2 cellular contexts compared by ENCODE assay signal in the genomic region with DNA sequence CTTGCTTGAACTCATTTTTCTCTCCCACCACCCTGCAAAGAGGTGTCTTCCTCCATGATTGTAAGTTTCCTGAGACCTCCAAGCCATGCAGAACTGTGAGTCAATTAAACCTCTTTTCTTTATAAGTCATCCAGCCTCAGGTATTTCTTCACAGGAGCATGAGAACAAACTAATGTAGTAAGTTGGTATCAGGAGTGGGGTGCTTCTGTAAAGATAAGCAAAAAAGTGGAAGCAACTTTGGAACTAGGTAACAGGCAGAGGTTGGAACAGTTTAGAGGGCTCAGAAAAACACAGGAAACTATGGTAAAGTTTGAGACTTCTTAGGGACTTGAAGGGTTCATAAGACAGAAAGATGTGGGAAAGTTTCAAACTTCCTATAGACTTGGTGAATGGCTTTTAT.
A peak's percentile ranks its signal among the peaks of the same experiment; 100 is the strongest.
DNase-seq lines count a peak whose midpoint lies in the region; ATAC-seq, FAIRE-seq and TF ChIP-seq lines count a peak whose summit lies in the region.
"Not testable (repeated sequence)": the region's sequence is repeated elsewhere in the genome, so short reads cannot be mapped to it uniquely, and the experiment has no call there.

No MANE protein-coding gene starts in this region.

- H3K79me2 ChIP-seq in K562 (ENCODE audit: control insufficient read depth, insufficient read depth, low read length): not testable (repeated sequence)

- H3K27ac ChIP-seq in HEK293 (ENCODE audit: extremely low read depth, low read depth, low read length); K562 (ENCODE audit: extremely low read depth, low read depth, low read length): not testable (repeated sequence)

- intact Hi-C loops in K562 (cut with micrococcal nuclease): not testable (repeated sequence)

- H3K4me1 ChIP-seq in HEK293 (ENCODE audit: control insufficient read depth, insufficient read depth, low read length); K562 (replicated peaks in 1 of 2; ENCODE audit: control insufficient read depth in 2 of 2, insufficient read depth in 2 of 2, low read length in 2 of 2): not testable (repeated sequence)

- CTCF ChIA-PET in HEK293 (lab: Yijun Ruan, JAX); K562 (lab: Yijun Ruan, JAX; ENCODE audit: low intra/inter-chr PET ratio): not testable (repeated sequence)

- POLR2A ChIA-PET in HEK293 (lab: Yijun Ruan, JAX); K562 (lab: Yijun Ruan, JAX): not testable (repeated sequence)

- not testable (repeated sequence) for TF ChIP-seq EP300 in K562 (IDR thresholded peaks at IDR 0.05; ENCODE audit: low read length)

- not testable (repeated sequence) for H3K9me1 ChIP-seq in K562 (ENCODE audit: control insufficient read depth, insufficient read depth, low read length)

- TF ChIP-seq RAD21 in K562 (CRISPR knock-in tag; conservative IDR thresholded peaks at IDR 0.05 in 1 of 2, IDR thresholded peaks at IDR 0.05 in 1 of 2): not testable (repeated sequence)

- not testable (repeated sequence) for H3K9me3 ChIP-seq in HEK293 (ENCODE audit: control insufficient read depth, insufficient read depth, low read depth, low read length); K562 (replicated peaks; ENCODE audit: control insufficient read depth, insufficient read depth, low read depth, low read length)

- not testable (repeated sequence) for H3K27me3 ChIP-seq in K562 (ENCODE audit: control insufficient read depth in 2 of 2, insufficient read depth in 2 of 2, low read length in 2 of 2)

- in situ Hi-C loops in K562 (cut with MboI): not testable (repeated sequence)

- BruUV-seq in K562 (replicated peaks; lab: Mats Ljungman, UMichigan): not testable (repeated sequence)

- TF ChIP-seq POLR2A in K562 (conservative IDR thresholded peaks at IDR 0.05): not testable (repeated sequence)

- not testable (repeated sequence) for TF ChIP-seq CTCF in HEK293 (tag by site-specific recombination; IDR thresholded peaks at IDR 0.05); K562 (IDR thresholded peaks at IDR 0.05 in 2 of 3, conservative IDR thresholded peaks at IDR 0.05 in 1 of 3; ENCODE audit: insufficient read depth in 2 of 3, low read depth in 1 of 3, low read length in 3 of 3)

- not testable (repeated sequence) for FAIRE-seq in K562 (lab: Jason Lieb, UNC)

- H4K20me1 ChIP-seq in K562 (replicated peaks; ENCODE audit: control insufficient read depth, insufficient read depth, low read length): not testable (repeated sequence)

- H3K36me3 ChIP-seq in HEK293 (ENCODE audit: control insufficient read depth in 2 of 2, insufficient read depth in 1 of 2, low read length in 2 of 2); K562 (ENCODE audit: control insufficient read depth, insufficient read depth, low read length): not testable (repeated sequence)

- H2AFZ ChIP-seq in K562 (ENCODE audit: low read depth, low read length): not testable (repeated sequence)

- H3K4me3 ChIP-seq in HEK293 (ENCODE audit: low read depth, low read length); K562: not testable (repeated sequence)

- not testable (repeated sequence) for DNase-seq in K562 (ENCODE audit: extremely low read depth in 1 of 4, low spot score in 3 of 4)

- not testable (repeated sequence) for ATAC-seq in K562

- H3K4me2 ChIP-seq in K562 (ENCODE audit: insufficient read depth, low read length): not testable (repeated sequence)

- H3K9ac ChIP-seq in K562 (ENCODE audit: insufficient read depth in 1 of 2, low read depth in 2 of 2, low read length in 2 of 2): not testable (repeated sequence)

TF ChIP-seq in HEK293, 187 proteins besides CTCF, POLR2A, EP300 and RAD21:
- TF ChIP-seq ZNF707 (tag by site-specific recombination; IDR thresholded peaks at IDR 0.05): peak; percentile 53

TF ChIP-seq in K562, 482 proteins besides CTCF, POLR2A, EP300 and RAD21:
- peak; percentile 81 for TF ChIP-seq ZNF707 (CRISPR knock-in tag; conservative IDR thresholded peaks at IDR 0.05)
